ENCODE assay signal across 1 cellular context in genomic region chrX:154444001-154444754, GRCh38.
TF ChIP-seq lines count a peak whose summit lies in the region.

FAM50A (plus strand) TSS chrX:154444141; CDS start chrX:154444236, 95 bp downstream.

TF ChIP-seq in K562, 482 proteins besides CTCF, POLR2A, EP300 and RAD21 (continued from another document and continues in another):
- TF ChIP-seq CEBPZ (IDR thresholded peaks at IDR 0.05; ENCODE audit: borderline replicate concordance, low read depth, low read length) (no peak), CEBPG (CRISPR knock-in tag; IDR thresholded peaks at IDR 0.05) (no peak), CEBPG (tag; conservative IDR thresholded peaks at IDR 0.05 in 1 of 2, IDR thresholded peaks at IDR 0.05 in 1 of 2) (no peak), HMGN3 (IDR thresholded peaks at IDR 0.05; ENCODE audit: borderline replicate concordance, extremely low read depth, insufficient read length, low read depth, low read length) (peak; percentile 21), IRF9 (tag; IDR thresholded peaks at IDR 0.05) (no peak), SMARCB1 (IDR thresholded peaks at IDR 0.05; ENCODE audit: insufficient read length, low read depth) (no peak), ZC3H8 (IDR thresholded peaks at IDR 0.05) (no peak), CTCFL (IDR thresholded peaks at IDR 0.05; ENCODE audit: borderline replicate concordance, insufficient read depth, low read depth, low read length, poor library complexity, severe bottlenecking) (peak; percentile 69), AFF4 (CRISPR knock-in tag; IDR thresholded peaks at IDR 0.05) (no peak), ZNF124 (CRISPR knock-in tag; IDR thresholded peaks at IDR 0.05) (no peak), CREM (IDR thresholded peaks at IDR 0.05; ENCODE audit: low read depth) (peak; percentile 88), CSDE1 (IDR thresholded peaks at IDR 0.05) (no peak), REST (CRISPR knock-in tag; IDR thresholded peaks at IDR 0.05; ENCODE audit: low read depth) (no peak), ID3 (CRISPR knock-in tag; IDR thresholded peaks at IDR 0.05) (no peak), ID3 (tag; IDR thresholded peaks at IDR 0.05) (0 out of 2 replicates have a peak, but pooled peaks have one; percentile 44), MTA2 (IDR thresholded peaks at IDR 0.05; ENCODE audit: low read depth) (no peak), ZFX (CRISPR knock-in tag; IDR thresholded peaks at IDR 0.05) (peak; percentile 53), SIN3A (IDR thresholded peaks at IDR 0.05; ENCODE audit: borderline replicate concordance in 2 of 2, control insufficient read depth in 1 of 2, low read depth in 2 of 2, low read length in 2 of 2) (peak in 1 of 2 experiments; percentile 75; a peak in 1 of 4 replicates), POLR2H (tag; IDR thresholded peaks at IDR 0.05; ENCODE audit: low read depth) (no peak), NR4A1 (CRISPR knock-in tag; IDR thresholded peaks at IDR 0.05) (no peak), NR4A1 (tag; IDR thresholded peaks at IDR 0.05) (no peak), GATAD2B (IDR thresholded peaks at IDR 0.05; ENCODE audit: borderline replicate concordance) (peak; percentile 85), ETV6 (IDR thresholded peaks at IDR 0.05; ENCODE audit: borderline replicate concordance in 1 of 2, low read depth in 2 of 2, low read length in 1 of 2) (no peak), ETV6 (CRISPR knock-in tag; IDR thresholded peaks at IDR 0.05; ENCODE audit: borderline replicate concordance) (no peak), HSF4 (CRISPR knock-in tag; IDR thresholded peaks at IDR 0.05; ENCODE audit: borderline replicate concordance) (no peak), ZNF121 (CRISPR knock-in tag; conservative IDR thresholded peaks at IDR 0.05) (no peak), ATF1 (CRISPR knock-in tag; IDR thresholded peaks at IDR 0.05) (no peak), ATF1 (tag; IDR thresholded peaks at IDR 0.05) (no peak), ERF (CRISPR knock-in tag; IDR thresholded peaks at IDR 0.05) (0 out of 2 replicates have a peak, but pooled peaks have one; percentile 11), ZNF655 (CRISPR knock-in tag; IDR thresholded peaks at IDR 0.05) (no peak), TFAP4 (CRISPR knock-in tag; IDR thresholded peaks at IDR 0.05; ENCODE audit: borderline replicate concordance) (peak; percentile 86), BRD4 (IDR thresholded peaks at IDR 0.05) (no peak), RAD51 (IDR thresholded peaks at IDR 0.05; ENCODE audit: borderline replicate concordance, low read depth) (no peak), ZNF764 (CRISPR knock-in tag; IDR thresholded peaks at IDR 0.05; ENCODE audit: low read depth) (no peak), MYNN (IDR thresholded peaks at IDR 0.05) (no peak), MYNN (CRISPR knock-in tag; IDR thresholded peaks at IDR 0.05) (no peak), CC2D1A (IDR thresholded peaks at IDR 0.05) (no peak), MAFF (IDR thresholded peaks at IDR 0.05; ENCODE audit: low read length) (no peak), E2F6 (IDR thresholded peaks at IDR 0.05; ENCODE audit: borderline replicate concordance in 1 of 2, extremely low read depth in 1 of 2, insufficient read depth in 1 of 2, insufficient read length in 1 of 2, low read depth in 1 of 2, low read length in 1 of 2, poor library complexity in 1 of 2, severe bottlenecking in 1 of 2) (peak in 1 of 2 experiments; percentile 84), VEZF1 (CRISPR knock-in tag; IDR thresholded peaks at IDR 0.05) (peak; percentile 55), RBM34 (IDR thresholded peaks at IDR 0.05; ENCODE audit: borderline replicate concordance, insufficient read depth, low read length) (no peak), MAX (CRISPR knock-in tag; IDR thresholded peaks at IDR 0.05) (no peak), TAF1 (IDR thresholded peaks at IDR 0.05; ENCODE audit: control insufficient read depth, extremely low read depth, insufficient read depth, low read length, severe bottlenecking) (no peak), NFIC (IDR thresholded peaks at IDR 0.05) (no peak), HNRNPH1 (optimal IDR thresholded peaks at IDR 0.05; ENCODE audit: low read depth, low read length) (no peak), TCF7L2 (IDR thresholded peaks at IDR 0.05; ENCODE audit: low read depth, low read length) (no peak)
